26 cellular contexts compared by ENCODE assay signal in genomic region chr6:79301290-79301689, GRCh38.
A peak's percentile ranks its signal among the peaks of the same experiment; 100 is the strongest.
DNase-seq lines count a peak whose midpoint lies in the region; ATAC-seq, FAIRE-seq and TF ChIP-seq lines count a peak whose summit lies in the region.
"Had no signal": no experiment of that assay in that cellular context is flagged by ENCODE, and none has a peak within 500 bp of the region (broad histone marks: within the 10 kb centered on the region; RNA-seq: fewer than 3 reads in every experiment).

No MANE protein-coding gene starts in this region.

- no peak overlapping the region for H2AFZ ChIP-seq in PC-3 (ENCODE audit: low read length)

- intact Hi-C loops in Calu3 (cut with micrococcal nuclease; ENCODE audit: unreplicated experiment): loop anchor here (1.0 to 5.0 kb wide), 4 partner anchors 69 to 226 kb away; partner anchors contain the start of gene HMGN3
- intact Hi-C loops in PC-3 (cut with micrococcal nuclease): no loop called here
- intact Hi-C loops in vagina (cut with DNase I): no loop called here

- H3K9ac ChIP-seq in PC-3 (ENCODE audit: low read length): no peak overlapping the region
- H3K9ac ChIP-seq: SK-N-SH had no signal

- peaks cover 13% of the 10 kb centered on the region for H3K36me3 Mint-ChIP-seq in Calu3 (ENCODE audit: insufficient read depth, unreplicated experiment)
- H3K36me3 Mint-ChIP-seq: CD8-positive, alpha-beta T cell had no signal

- no peaks in the 10 kb centered on the region for H3K79me2 ChIP-seq in PC-3 (ENCODE audit: low read length)

- peaks cover 33% of the 10 kb centered on the region for H3K4me1 ChIP-seq in PC-3 (ENCODE audit: insufficient read depth, low read length)
- H3K4me1 ChIP-seq in vagina: no peaks in the 10 kb centered on the region

- peak; percentile 18; the same call in 1 of the 2 replicates for ATAC-seq in PC-3
- ATAC-seq in HG02870 (IDR thresholded peaks at IDR 0.05; ENCODE audit: unreplicated experiment): no peak
- ATAC-seq: CD8-positive, alpha-beta T cell; K562 had no signal

- H3K27ac Mint-ChIP-seq in Calu3 (ENCODE audit: unreplicated experiment): peak overlapping the region; percentile 85
- H3K27ac Mint-ChIP-seq: CD8-positive, alpha-beta T cell had no signal

- H3K4me3 ChIP-seq in PC-3 (ENCODE audit: low read length) (no peak overlapping the region), bronchial epithelial cell (ENCODE audit: low read depth, low read length) (no peak overlapping the region), vagina (no peak overlapping the region)
- H3K4me3 ChIP-seq: K562, MG63 had no signal

- no peak for FAIRE-seq in bronchial epithelial cell (lab: Jason Lieb, UNC)
- FAIRE-seq: GM12891, RCC 7860 had no signal

- CTCF ChIA-PET in Calu3 (lab: Charles Lee) (no interaction called here), PC-3 (lab: Charles Lee) (interaction anchor here (0.5 kb wide), 1 partner anchor 85 kb away, joined by 3 read pairs; no protein-coding TSS in a partner anchor), GM10248 (lab: Yijun Ruan, JAX) (interaction anchor here (1.4 kb wide), 1 partner anchor 45 kb away, joined by 3 read pairs; no protein-coding TSS in a partner anchor)

- peaks cover 57% of the 10 kb centered on the region for H3K4me1 Mint-ChIP-seq in Calu3 (ENCODE audit: low read depth, unreplicated experiment)

- DNase-seq in Calu3: no peak
- peak; percentile 80 for DNase-seq in PC-3
- peak; percentile 67 for DNase-seq in bronchial epithelial cell (ENCODE audit: low read depth)
- DNase-seq in left kidney (ENCODE audit: low read depth, low spot score): peak; percentile 16
- DNase-seq in vagina (ENCODE audit: extremely low spot score in 2 of 2): no peak
- no peak for DNase-seq in D341Med (ENCODE audit: low spot score)
- DNase-seq in GM10248 (ENCODE audit: extremely low spot score): no peak
- DNase-seq: AML-193; C1 segment of cervical spinal cord; CD8-positive, alpha-beta T cell; DMS79 treated with DMSO at 0.1 percent for 48 hours; H7; MG63; NCI-H1092; NCI-H1436 treated with DMSO at 0.1 percent for 48 hours; NCI-H1930; NCI-H345; NCI-H524; NCI-H774; NK-92 treated with Interleukin-12 subunit alpha and Interleukin-12 subunit beta, amount 100 ng/mL, for 24 hours; SHP77 treated with DMSO at 0.1 percent for 48 hours; SK-N-SH had no signal

- no peaks in the 10 kb centered on the region for H4K20me1 ChIP-seq in PC-3 (ENCODE audit: low read length)

- TF ChIP-seq POLR2A in vagina (IDR thresholded peaks at IDR 0.05): no peak

- H3K4me2 ChIP-seq in PC-3 (ENCODE audit: low read length): peak overlapping the region; percentile 55
- H3K4me2 ChIP-seq: SK-N-SH had no signal

- H3K9me3 Mint-ChIP-seq in Calu3 (ENCODE audit: low read depth, unreplicated experiment): no peaks in the 10 kb centered on the region
- H3K9me3 Mint-ChIP-seq: CD8-positive, alpha-beta T cell had no signal

- TF ChIP-seq CTCF in Calu3 (IDR thresholded peaks at IDR 0.05; ENCODE audit: unreplicated experiment) (no peak), PC-3 (conservative IDR thresholded peaks at IDR 0.05; ENCODE audit: low read depth, low read length) (no peak), bronchial epithelial cell (IDR thresholded peaks at IDR 0.05; ENCODE audit: insufficient read depth, low read length, severe bottlenecking) (no peak), vagina (IDR thresholded peaks at IDR 0.05) (no peak), GM10248 (IDR thresholded peaks at IDR 0.05; ENCODE audit: control extremely low read depth, extremely low read depth, low read depth, missing control alignments) (no peak)

- H3K9me2 ChIP-seq in PC-3 (replicated peaks; ENCODE audit: low read length): no peaks in the 10 kb centered on the region
- H3K9me2 ChIP-seq: SK-N-SH had no signal

- no peaks in the 10 kb centered on the region for H3K9me3 ChIP-seq in PC-3 (ENCODE audit: low read length)
- H3K9me3 ChIP-seq in vagina: no peaks in the 10 kb centered on the region
- H3K9me3 ChIP-seq: MG63, SK-N-SH had no signal

- H3K27me3 Mint-ChIP-seq in Calu3 (ENCODE audit: unreplicated experiment): no peaks in the 10 kb centered on the region

- no peaks in the 10 kb centered on the region for H3F3A ChIP-seq in PC-3 (ENCODE audit: low read length, unreplicated experiment)

- H3K4me3 Mint-ChIP-seq in Calu3 (ENCODE audit: low read depth, unreplicated experiment): no peak overlapping the region
- H3K4me3 Mint-ChIP-seq: CD8-positive, alpha-beta T cell had no signal

- BruUV-seq in Calu3 (replicated peaks; lab: Mats Ljungman, UMichigan): no TSS peak
- BruUV-seq in PC-3 (replicated peaks; lab: Mats Ljungman, UMichigan): no TSS peak

- H3K27me3 ChIP-seq in PC-3 (ENCODE audit: low read length) (no peaks in the 10 kb centered on the region), bronchial epithelial cell (ENCODE audit: control insufficient read depth, insufficient read depth, low read length) (no peaks in the 10 kb centered on the region), vagina (no peaks in the 10 kb centered on the region)
- H3K27me3 ChIP-seq: MG63 had no signal

- POLR2A ChIA-PET in PC-3 (lab: Charles Lee; ENCODE audit: unreplicated experiment): no interaction called here
- POLR2A ChIA-PET in GM10248 (lab: Yijun Ruan, JAX): no interaction called here

- H3K36me3 ChIP-seq in PC-3 (ENCODE audit: low read depth, low read length): no peaks in the 10 kb centered on the region
- no peaks in the 10 kb centered on the region for H3K36me3 ChIP-seq in bronchial epithelial cell (ENCODE audit: control insufficient read depth, insufficient read depth, low read length)
- H3K36me3 ChIP-seq in vagina: no peaks in the 10 kb centered on the region
- H3K36me3 ChIP-seq: MG63 had no signal

- H3K27ac ChIP-seq in PC-3 (ENCODE audit: low read length): peak overlapping the region; percentile 14; the same call in 1 of the 2 replicates
- H3K27ac ChIP-seq in vagina: no peak overlapping the region

Comparison
In these comparisons a context has a peak if more than half of its experiments do, and no peak if none do; other contexts are left out.
1. DNase-seq: peak in PC-3 (single experiment), bronchial epithelial cell (single experiment) and left kidney (single experiment); none in Calu3 (single experiment), vagina (0 of 2), D341Med (single experiment) and GM10248 (single experiment).